Comparison of ENCODE assay signal across 19 cellular contexts in the genomic region with DNA sequence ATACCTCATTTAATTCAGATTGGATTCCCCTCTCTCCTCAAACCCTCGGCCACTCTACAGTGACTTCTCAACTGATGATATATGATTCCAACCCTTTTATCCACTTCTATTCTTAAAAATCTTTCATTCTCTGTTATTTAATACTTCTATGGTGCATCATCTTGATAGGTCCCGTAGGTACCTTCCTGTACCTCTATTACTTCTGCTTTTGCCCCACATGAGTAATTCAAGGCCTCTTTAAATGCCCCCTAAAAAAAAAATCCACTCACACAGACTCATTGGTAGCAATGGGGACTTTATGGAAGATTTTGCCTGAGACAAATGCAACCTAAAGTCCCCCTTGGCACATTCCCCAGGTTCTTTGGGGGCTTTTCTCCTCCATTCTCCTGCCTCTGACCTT. TPM values are rescaled to one million over a fixed set of nuclear protein-coding genes. Genes with fewer than 3 reads are reported as not detected.
DNase-seq lines count a peak whose midpoint lies in the region; ATAC-seq, FAIRE-seq and TF ChIP-seq lines count a peak whose summit lies in the region.
"Had no signal": no experiment of that assay in that cellular context is flagged by ENCODE, and none has a peak within 500 bp of the region (broad histone marks: within the 10 kb centered on the region; RNA-seq: fewer than 3 reads in every experiment).

No MANE protein-coding gene starts in this region.

- H3K9ac ChIP-seq in PC-3 (ENCODE audit: low read length) (no peak overlapping the region), K562 (ENCODE audit: insufficient read depth in 1 of 2, low read depth in 2 of 2, low read length in 2 of 2) (no peak overlapping the region), smooth muscle cell (ENCODE audit: low read depth) (peak overlapping the region; percentile 49)

- ATAC-seq in PC-3 (no peak), K562 (no peak), memory B cell (ENCODE audit: low read depth) (peak; percentile 39), GM18519 (IDR thresholded peaks at IDR 0.05; ENCODE audit: low FRiP score, unreplicated experiment) (no peak)
- ATAC-seq: GM12878, GM23338, HepG2 had no signal

- no peak overlapping the region for H2AFZ ChIP-seq in PC-3 (ENCODE audit: low read length)
- peak overlapping the region; percentile 32; the same call in 1 of the 2 replicates for H2AFZ ChIP-seq in K562 (ENCODE audit: low read depth, low read length)
- no peak overlapping the region for H2AFZ ChIP-seq in smooth muscle cell (ENCODE audit: low read depth)
- H2AFZ ChIP-seq: GM23338 had no signal

- H3K4me1 Mint-ChIP-seq in memory B cell: peaks cover 3% of the 10 kb centered on the region
- H3K4me1 Mint-ChIP-seq in Calu3 (ENCODE audit: low read depth, unreplicated experiment): peaks cover 7% of the 10 kb centered on the region

- H3K9me2 ChIP-seq in PC-3 (replicated peaks; ENCODE audit: low read length): no peaks in the 10 kb centered on the region

- CTCF ChIA-PET in PC-3 (lab: Charles Lee): no interaction called here
- CTCF ChIA-PET in K562 (lab: Yijun Ruan, JAX; ENCODE audit: low intra/inter-chr PET ratio): no interaction called here
- CTCF ChIA-PET in Calu3 (lab: Charles Lee): interaction anchor here (0.6 kb wide), 1 partner anchor 161 kb away, joined by 6 read pairs; the partner anchor contains the start of gene MCTP1

- TF ChIP-seq CTCF in PC-3 (conservative IDR thresholded peaks at IDR 0.05; ENCODE audit: low read depth, low read length): no peak
- TF ChIP-seq CTCF in K562 (IDR thresholded peaks at IDR 0.05 in 2 of 3, conservative IDR thresholded peaks at IDR 0.05 in 1 of 3; ENCODE audit: insufficient read depth in 2 of 3, low read depth in 1 of 3, low read length in 3 of 3): no peak
- TF ChIP-seq CTCF in smooth muscle cell (IDR thresholded peaks at IDR 0.05; ENCODE audit: borderline replicate concordance, insufficient read depth, poor library complexity, severe bottlenecking): no peak
- no peak for TF ChIP-seq CTCF in Calu3 (IDR thresholded peaks at IDR 0.05; ENCODE audit: unreplicated experiment)

- TF ChIP-seq EP300 in K562 (IDR thresholded peaks at IDR 0.05; ENCODE audit: low read length): no peak

- FAIRE-seq in K562 (lab: Jason Lieb, UNC): no peak
- FAIRE-seq: A549, GM12878, GM18507, HepG2 had no signal

- H3K27ac ChIP-seq in PC-3 (ENCODE audit: low read length): peak overlapping the region; percentile 24; the same call in 1 of the 2 replicates
- no peak overlapping the region for H3K27ac ChIP-seq in K562 (ENCODE audit: extremely low read depth, low read depth, low read length)
- H3K27ac ChIP-seq in smooth muscle cell (ENCODE audit: low read depth): peak overlapping the region; percentile 87
- H3K27ac ChIP-seq: A549 had no signal

- intact Hi-C loops in PC-3 (cut with micrococcal nuclease): no loop called here
- intact Hi-C loops in K562 (cut with micrococcal nuclease): loop anchor here (10.0 kb wide), 2 partner anchors 399 to 481 kb away; no protein-coding TSS in a partner anchor
- intact Hi-C loops in Calu3 (cut with micrococcal nuclease; ENCODE audit: unreplicated experiment): no loop called here

- H3K4me2 ChIP-seq in PC-3 (ENCODE audit: low read length) (no peak overlapping the region; the same call in 1 of the 2 replicates), K562 (ENCODE audit: insufficient read depth, low read length) (no peak overlapping the region), smooth muscle cell (peak overlapping the region; percentile 68)
- H3K4me2 ChIP-seq: GM23338 had no signal

- H3K79me2 ChIP-seq in PC-3 (ENCODE audit: low read length): no peaks in the 10 kb centered on the region
- no peaks in the 10 kb centered on the region for H3K79me2 ChIP-seq in K562 (ENCODE audit: control insufficient read depth, insufficient read depth, low read length)
- H3K79me2 ChIP-seq in smooth muscle cell (ENCODE audit: low read depth): no peaks in the 10 kb centered on the region

- no peak for TF ChIP-seq RAD21 in K562 (CRISPR knock-in tag; conservative IDR thresholded peaks at IDR 0.05 in 1 of 2, IDR thresholded peaks at IDR 0.05 in 1 of 2)

- in situ Hi-C loops in K562 (cut with MboI): no loop called here

- WGBS in K562 (ENCODE audit: insufficient coverage, low coverage, missing lambda C conversion rate): 0% methylated on average over 2 of the region's 2 CpGs
- WGBS in smooth muscle cell (ENCODE audit: low lambda C conversion rate): 92% methylated on average over 2 of the region's 2 CpGs

- H3K36me3 ChIP-seq in PC-3 (ENCODE audit: low read depth, low read length) (no peaks in the 10 kb centered on the region), K562 (ENCODE audit: control insufficient read depth, insufficient read depth, low read length) (no peaks in the 10 kb centered on the region), smooth muscle cell (ENCODE audit: low read depth) (no peaks in the 10 kb centered on the region)
- H3K36me3 ChIP-seq: HAP-1 had no signal

- H3K27ac Mint-ChIP-seq in memory B cell: no peak overlapping the region
- no peak overlapping the region for H3K27ac Mint-ChIP-seq in Calu3 (ENCODE audit: unreplicated experiment)
- H3K27ac Mint-ChIP-seq: CD4-positive, CD25-positive, alpha-beta regulatory T cell; GM23338 had no signal

- H3K4me3 Mint-ChIP-seq in memory B cell (no peak overlapping the region), Calu3 (ENCODE audit: low read depth, unreplicated experiment) (no peak overlapping the region)
- H3K4me3 Mint-ChIP-seq: CD4-positive, CD25-positive, alpha-beta regulatory T cell; GM23338 had no signal

- H3K9me3 ChIP-seq in PC-3 (ENCODE audit: low read length) (no peaks in the 10 kb centered on the region), K562 (replicated peaks; ENCODE audit: control insufficient read depth, insufficient read depth, low read depth, low read length) (no peaks in the 10 kb centered on the region), smooth muscle cell (replicated peaks; ENCODE audit: low read depth) (no peaks in the 10 kb centered on the region)
- H3K9me3 ChIP-seq: A549, HAP-1 had no signal

- H3K27me3 Mint-ChIP-seq in memory B cell: peaks cover 6% of the 10 kb centered on the region
- H3K27me3 Mint-ChIP-seq in Calu3 (ENCODE audit: unreplicated experiment): no peaks in the 10 kb centered on the region

- no peak overlapping the region for H3K4me3 ChIP-seq in PC-3 (ENCODE audit: low read length)
- no peak overlapping the region for H3K4me3 ChIP-seq in K562
- no peak overlapping the region for H3K4me3 ChIP-seq in smooth muscle cell
- H3K4me3 ChIP-seq: A549, GM12878, GM23338, HAP-1 had no signal

- BruUV-seq in PC-3 (replicated peaks; lab: Mats Ljungman, UMichigan): no TSS peak
- BruUV-seq in K562 (replicated peaks; lab: Mats Ljungman, UMichigan): no TSS peak
- BruUV-seq in Calu3 (replicated peaks; lab: Mats Ljungman, UMichigan): no TSS peak

- H3K36me3 Mint-ChIP-seq in memory B cell (no peaks in the 10 kb centered on the region), Calu3 (ENCODE audit: insufficient read depth, unreplicated experiment) (no peaks in the 10 kb centered on the region)
- H3K36me3 Mint-ChIP-seq: CD4-positive, CD25-positive, alpha-beta regulatory T cell had no signal

- H3K9me1 ChIP-seq in K562 (ENCODE audit: control insufficient read depth, insufficient read depth, low read length): no peaks in the 10 kb centered on the region

- no peak for TF ChIP-seq POLR2A in K562 (conservative IDR thresholded peaks at IDR 0.05)

- no peak for DNase-seq in PC-3
- DNase-seq in K562 (ENCODE audit: extremely low read depth in 1 of 4, low spot score in 3 of 4): no peak
- DNase-seq in memory B cell (ENCODE audit: low spot score in 2 of 2): no peak
- no peak for DNase-seq in smooth muscle cell (lab: John Stamatoyannopoulos, UW; ENCODE audit: unreplicated experiment)
- DNase-seq in Calu3: no peak
- no peak for DNase-seq in SKM-1 treated with dmso at 0.1 percent for 144 hours (lab: John Stamatoyannopoulos, UW; ENCODE audit: unreplicated experiment)
- DNase-seq in occipital lobe (lab: John Stamatoyannopoulos, UW): no peak
- DNase-seq: CD4-positive, CD25-positive, alpha-beta regulatory T cell; DMS79 had no signal

- H4K20me1 ChIP-seq in PC-3 (ENCODE audit: low read length) (no peaks in the 10 kb centered on the region), K562 (replicated peaks; ENCODE audit: control insufficient read depth, insufficient read depth, low read length) (no peaks in the 10 kb centered on the region), smooth muscle cell (ENCODE audit: low read depth) (no peaks in the 10 kb centered on the region)

- peaks cover 22% of the 10 kb centered on the region for H3K4me1 ChIP-seq in PC-3 (ENCODE audit: insufficient read depth, low read length)
- peaks cover 0 to 11% of the 10 kb centered on the region in 2 experiments; a peak in 2 of 5 replicates for H3K4me1 ChIP-seq in K562 (replicated peaks in 1 of 2; ENCODE audit: control insufficient read depth in 2 of 2, insufficient read depth in 2 of 2, low read length in 2 of 2)
- H3K4me1 ChIP-seq in smooth muscle cell (ENCODE audit: low read depth): peaks cover 16% of the 10 kb centered on the region

- POLR2A ChIA-PET in PC-3 (lab: Charles Lee; ENCODE audit: unreplicated experiment) (no interaction called here), K562 (lab: Yijun Ruan, JAX) (interaction anchor here (0.6 kb wide), 1 partner anchor 8 kb away, joined by 3 read pairs; no protein-coding TSS in a partner anchor)

- H3K27me3 ChIP-seq in PC-3 (ENCODE audit: low read length): no peaks in the 10 kb centered on the region
- H3K27me3 ChIP-seq in K562 (ENCODE audit: control insufficient read depth in 2 of 2, insufficient read depth in 2 of 2, low read length in 2 of 2): peaks cover 8 to 10% of the 10 kb centered on the region in 2 experiments; a peak in 4 of 5 replicates
- H3K27me3 ChIP-seq in smooth muscle cell (ENCODE audit: low read depth): peaks cover 7% of the 10 kb centered on the region

- H3K9me3 Mint-ChIP-seq in memory B cell (peaks cover 2% of the 10 kb centered on the region), Calu3 (ENCODE audit: low read depth, unreplicated experiment) (no peaks in the 10 kb centered on the region)
- H3K9me3 Mint-ChIP-seq: GM23338 had no signal

- H3F3A ChIP-seq in PC-3 (ENCODE audit: low read length, unreplicated experiment) (no peaks in the 10 kb centered on the region), smooth muscle cell (ENCODE audit: low read depth) (peaks cover 6% of the 10 kb centered on the region)

RNA-seq across cellular contexts. Expression of gene FAM81B, which starts 54.3 kb away (rescaled TPM):
- total RNA-seq in PC-3 (2014; rRNA removed) (not detected in 2 replicates), K562 (2014; rRNA removed) (0.09 TPM in 1 of 2 replicates, not detected in the other), K562 (2014; rRNA removed; fragmentation: Illumina TruSeq; extraction: Trizol) (0.25 and 0.70 TPM in 2 replicates), K562 (2015; rRNA removed; fragmentation: Illumina TruSeq; extraction: Trizol) (0.19 TPM in 1 of 2 replicates, not detected in the other), K562 (2021) (0.36 TPM in 1 of 2 replicates, not detected in the other), smooth muscle cell (not detected in 2 replicates), Calu3 (2022) (not detected in 2 replicates), occipital lobe (0.62 TPM)
- total RNA-seq in K562 (2011; cell fraction: chromatin; rRNA removed; ENCODE audit: low replicate concordance): not detected in 2 replicates
- not detected in 2 replicates for total RNA-seq in K562 (2011; cell fraction: nucleolus; rRNA removed)
- total RNA-seq in K562 (2011; cell fraction: nucleoplasm; rRNA removed): not detected in 2 replicates
- polyA plus RNA-seq in K562 (2011; rRNA removed) (0.12 and 0.38 TPM in 2 replicates), K562 (2014; fragmentation: Illumina TruSeq; extraction: Trizol) (0.29 and 0.64 TPM in 2 replicates), K562 (2014; fragmentation: Nextera tagmentation; extraction: Ambion mirVana) (under 1 TPM; 0.08 to 0.20 TPM), K562 (2014; rRNA removed) (0.20 and 0.52 TPM in 2 replicates), smooth muscle cell (0.56 TPM in 1 of 2 replicates, not detected in the other)
- 0.28 TPM in 1 of 2 replicates, not detected in the other for polyA plus RNA-seq in K562 (2011; cell fraction: cytosol; rRNA removed)
- polyA plus RNA-seq in K562 (2011; cell fraction: nucleus; rRNA removed): not detected in 2 replicates
- polyA plus RNA-seq in K562 (2012): 0.60 and 1.2 TPM in 2 replicates
- not detected in 2 replicates for polyA minus RNA-seq in K562 (2011; rRNA and poly(A)+ RNA removed)
- not detected in 2 replicates for polyA minus RNA-seq in K562 (2011; cell fraction: cytosol; rRNA and poly(A)+ RNA removed)
- not detected in 2 replicates for polyA minus RNA-seq in K562 (2011; cell fraction: nucleus; rRNA and poly(A)+ RNA removed)
- total RNA-seq: G401, GM12878, GM23338, HepG2 had no signal
- polyA plus RNA-seq: AG04450; BJ; CD4-positive, CD25-positive, alpha-beta regulatory T cell; GM12878; HepG2 had no signal
